Comparison of ENCODE assay signal across 1 cellular context in genomic region chr1:67733741-67734690, GRCh38.
TF ChIP-seq lines count a peak whose summit lies in the region.

No MANE protein-coding gene starts in this region.

TF ChIP-seq in K562, 482 proteins besides CTCF, POLR2A, EP300 and RAD21 (continued from another document and continues in another):
- peak; percentile 57 for TF ChIP-seq HES1 (IDR thresholded peaks at IDR 0.05; ENCODE audit: low read depth)
- no peak for TF ChIP-seq ZNF655 (CRISPR knock-in tag; IDR thresholded peaks at IDR 0.05)
- no peak for TF ChIP-seq IRF2 (CRISPR knock-in tag; IDR thresholded peaks at IDR 0.05)
- no peak for TF ChIP-seq NCOA4 (IDR thresholded peaks at IDR 0.05; ENCODE audit: partially characterized antibody)
- no peak for TF ChIP-seq THRAP3 (IDR thresholded peaks at IDR 0.05; ENCODE audit: borderline replicate concordance)
- no peak for TF ChIP-seq ZBTB26 (CRISPR knock-in tag; IDR thresholded peaks at IDR 0.05)
- TF ChIP-seq TOE1 (IDR thresholded peaks at IDR 0.05; ENCODE audit: borderline replicate concordance) = peak; percentile 47; the same call in 1 of the 2 replicates
- no peak; the same call in 1 of the 2 replicates for TF ChIP-seq TOE1 (CRISPR knock-in tag; IDR thresholded peaks at IDR 0.05; ENCODE audit: borderline replicate concordance, low read depth)
- no peak for TF ChIP-seq RERE (CRISPR knock-in tag; IDR thresholded peaks at IDR 0.05; ENCODE audit: borderline replicate concordance)
- TF ChIP-seq PHB (CRISPR knock-in tag; IDR thresholded peaks at IDR 0.05) = no peak
- TF ChIP-seq RNF219 (CRISPR knock-in tag; IDR thresholded peaks at IDR 0.05) = no peak
- no peak for TF ChIP-seq HMGN3 (IDR thresholded peaks at IDR 0.05; ENCODE audit: borderline replicate concordance, extremely low read depth, insufficient read length, low read depth, low read length)
- no peak for TF ChIP-seq ZNF184 (CRISPR knock-in tag; IDR thresholded peaks at IDR 0.05)
- TF ChIP-seq POLR2H (tag; IDR thresholded peaks at IDR 0.05; ENCODE audit: low read depth) = no peak
- TF ChIP-seq NUFIP1 (IDR thresholded peaks at IDR 0.05; ENCODE audit: partially characterized antibody) = no peak
- TF ChIP-seq ZNF436 (CRISPR knock-in tag; IDR thresholded peaks at IDR 0.05) = no peak
- TF ChIP-seq POLR3A (IDR thresholded peaks at IDR 0.05; ENCODE audit: borderline replicate concordance, extremely low read depth, insufficient read depth, insufficient read length) = no peak
- TF ChIP-seq CCNT2 (IDR thresholded peaks at IDR 0.05; ENCODE audit: borderline replicate concordance, extremely low read depth, insufficient read length, low read depth, low read length) = peak; percentile 50
- no peak for TF ChIP-seq ZNF644 (tag; IDR thresholded peaks at IDR 0.05; ENCODE audit: low read depth)
- TF ChIP-seq SETDB1 (IDR thresholded peaks at IDR 0.05; ENCODE audit: low read length) = no peak
- TF ChIP-seq MXI1 (IDR thresholded peaks at IDR 0.05; ENCODE audit: low read depth, low read length) = no peak
- TF ChIP-seq HNRNPK (IDR thresholded peaks at IDR 0.05; ENCODE audit: low read depth, low read length, poor library complexity, severe bottlenecking) = no peak
- no peak for TF ChIP-seq SIN3B (IDR thresholded peaks at IDR 0.05; ENCODE audit: low read depth)
- peak; percentile 87 for TF ChIP-seq RBBP5 (IDR thresholded peaks at IDR 0.05; ENCODE audit: borderline replicate concordance, insufficient read depth, low read length, poor library complexity, severe bottlenecking)
- TF ChIP-seq IRF9 (tag; IDR thresholded peaks at IDR 0.05) = no peak
- no peak for TF ChIP-seq KLF13 (tag; IDR thresholded peaks at IDR 0.05; ENCODE audit: borderline replicate concordance, low read depth)
- no peak for TF ChIP-seq ZHX1 (conservative IDR thresholded peaks at IDR 0.05; ENCODE audit: low read length)
- no peak for TF ChIP-seq NELFE (IDR thresholded peaks at IDR 0.05; ENCODE audit: insufficient read depth, insufficient read length)
- no peak for TF ChIP-seq ZNF354B (CRISPR knock-in tag; IDR thresholded peaks at IDR 0.05)
- no peak for TF ChIP-seq ZC3H8 (IDR thresholded peaks at IDR 0.05)
- peak; percentile 90 for TF ChIP-seq MTA2 (IDR thresholded peaks at IDR 0.05; ENCODE audit: low read depth)
- peak; percentile 48 for TF ChIP-seq BACH1 (tag; IDR thresholded peaks at IDR 0.05)
- TF ChIP-seq NR2C2 (CRISPR knock-in tag; IDR thresholded peaks at IDR 0.05) = no peak
- TF ChIP-seq NR2C2 (tag; IDR thresholded peaks at IDR 0.05) = no peak
- no peak for TF ChIP-seq CHD2 (IDR thresholded peaks at IDR 0.05; ENCODE audit: low read depth, low read length)
- TF ChIP-seq TFAM (CRISPR knock-in tag; conservative IDR thresholded peaks at IDR 0.05) = no peak
- TF ChIP-seq E2F1 (CRISPR knock-in tag; IDR thresholded peaks at IDR 0.05) = no peak
- peak; percentile 91 for TF ChIP-seq CC2D1A (IDR thresholded peaks at IDR 0.05)
- no peak for TF ChIP-seq RHOXF2B (CRISPR knock-in tag; conservative IDR thresholded peaks at IDR 0.05)
- TF ChIP-seq ERF (CRISPR knock-in tag; IDR thresholded peaks at IDR 0.05) = no peak; the same call in 1 of the 2 replicates
- no peak for TF ChIP-seq SLC30A9 (CRISPR knock-in tag; IDR thresholded peaks at IDR 0.05)
- no peak for TF ChIP-seq POLR2G (IDR thresholded peaks at IDR 0.05; ENCODE audit: low read depth, low read length)
- TF ChIP-seq U2AF2 (optimal IDR thresholded peaks at IDR 0.05; ENCODE audit: low read depth, low read length) = no peak
- peak; percentile 44 for TF ChIP-seq BRD9 (IDR thresholded peaks at IDR 0.05; ENCODE audit: low read depth, partially characterized antibody)
- TF ChIP-seq HNRNPUL1 (IDR thresholded peaks at IDR 0.05; ENCODE audit: low read length) = no peak
